Comparison of ENCODE assay signal across 11 cellular contexts in genomic region chr17:82243648-82244412, GRCh38. TPM values are rescaled to one million over a fixed set of nuclear protein-coding genes. Genes with fewer than 3 reads are reported as not detected.
A peak's percentile ranks its signal among the peaks of the same experiment; 100 is the strongest.
DNase-seq lines count a peak whose midpoint lies in the region; ATAC-seq and TF ChIP-seq lines count a peak whose summit lies in the region.
"Had no signal": no experiment of that assay in that cellular context is flagged by ENCODE, and none has a peak within 500 bp of the region (broad histone marks: within the 10 kb centered on the region; RNA-seq: fewer than 3 reads in every experiment).

No MANE protein-coding gene starts in this region.

- ATAC-seq in activated T-cell treated with anti-CD3 and anti-CD28 coated beads, Interleukin-2, amount 50 U/mL, for 72 hours (replicated peaks in 1 of 2): no peak
- ATAC-seq in activated T-helper 17 cell treated with anti-CD3 and anti-CD28 coated beads, Interleukin-2, amount 50 U/mL, for 72 hours (replicated peaks): no peak
- ATAC-seq: activated T-cell treated with anti-CD3 and anti-CD28 coated beads, Interleukin-2, amount 50 U/mL, for 4 hours had no signal

- H3K9me3 Mint-ChIP-seq in activated T-cell treated with anti-CD3 and anti-CD28 coated beads, Interleukin-2, amount 50 U/mL, for 72 hours: no peaks in the 10 kb centered on the region
- no peaks in the 10 kb centered on the region for H3K9me3 Mint-ChIP-seq in activated T-helper 17 cell treated with anti-CD3 and anti-CD28 coated beads, Interleukin-2, amount 50 U/mL, for 72 hours
- H3K9me3 Mint-ChIP-seq in glutamatergic neuron (ENCODE audit: unreplicated experiment): peaks cover 15% of the 10 kb centered on the region
- H3K9me3 Mint-ChIP-seq: activated T-cell treated with anti-CD3 and anti-CD28 coated beads, Interleukin-2, amount 50 U/mL, for 4 hours had no signal

- peaks cover 9 to 23% of the 10 kb centered on the region in 2 donors for H3K36me3 Mint-ChIP-seq in activated T-cell treated with anti-CD3 and anti-CD28 coated beads, Interleukin-2, amount 50 U/mL, for 72 hours (ENCODE audit: insufficient read depth in 2 of 2)
- H3K36me3 Mint-ChIP-seq in activated T-helper 17 cell treated with anti-CD3 and anti-CD28 coated beads, Interleukin-2, amount 50 U/mL, for 72 hours (ENCODE audit: low read depth): peaks cover 98% of the 10 kb centered on the region
- H3K36me3 Mint-ChIP-seq in glutamatergic neuron (ENCODE audit: unreplicated experiment): peaks cover 11% of the 10 kb centered on the region

- H3K4me1 Mint-ChIP-seq in activated T-cell treated with anti-CD3 and anti-CD28 coated beads, Interleukin-2, amount 50 U/mL, for 72 hours (ENCODE audit: low read depth): peaks cover 41% of the 10 kb centered on the region
- peaks cover 34% of the 10 kb centered on the region for H3K4me1 Mint-ChIP-seq in activated T-helper 17 cell treated with anti-CD3 and anti-CD28 coated beads, Interleukin-2, amount 50 U/mL, for 72 hours
- H3K4me1 Mint-ChIP-seq in glutamatergic neuron (ENCODE audit: low read depth, unreplicated experiment): peaks cover 12% of the 10 kb centered on the region

- H3K27me3 Mint-ChIP-seq in activated T-cell treated with anti-CD3 and anti-CD28 coated beads, Interleukin-2, amount 50 U/mL, for 72 hours (ENCODE audit: low read depth): no peaks in the 10 kb centered on the region
- no peaks in the 10 kb centered on the region for H3K27me3 Mint-ChIP-seq in activated T-helper 17 cell treated with anti-CD3 and anti-CD28 coated beads, Interleukin-2, amount 50 U/mL, for 72 hours
- peaks cover 14% of the 10 kb centered on the region for H3K27me3 Mint-ChIP-seq in glutamatergic neuron (ENCODE audit: unreplicated experiment)

- DNase-seq in activated T-cell treated with anti-CD3 and anti-CD28 coated beads, Interleukin-2, amount 50 U/mL, for 72 hours: no peak
- no peak for DNase-seq in activated T-cell treated with anti-CD3 and anti-CD28 coated beads, Interleukin-2, amount 50 U/mL, for 1 hour
- DNase-seq in glutamatergic neuron (no peak), germinal center (ENCODE audit: low spot score) (no peak), DMS153 (lab: John Stamatoyannopoulos, UW) (no peak), NCI-H1092 treated with DMSO at 0.1 percent for 48 hours (lab: John Stamatoyannopoulos, UW) (no peak)
- DNase-seq: activated T-cell treated with anti-CD3 and anti-CD28 coated beads, Interleukin-2, amount 50 U/mL, for 4 hours; effector CD8-positive, alpha-beta T cell; stimulated activated CD4-positive, alpha-beta T cell treated with anti-CD3 and anti-CD28 coated beads, Interleukin-4, amount 100 ng/mL, for 24 hours had no signal

- TF ChIP-seq CTCF in glutamatergic neuron (IDR thresholded peaks at IDR 0.05; ENCODE audit: partially characterized antibody, unreplicated experiment): no peak

- peak overlapping the region; percentile 80 for H3K27ac ChIP-seq in temporal lobe (ENCODE audit: low read depth, low read length)

- no peak overlapping the region for H3K4me3 Mint-ChIP-seq in activated T-cell treated with anti-CD3 and anti-CD28 coated beads, Interleukin-2, amount 50 U/mL, for 72 hours
- H3K4me3 Mint-ChIP-seq in activated T-helper 17 cell treated with anti-CD3 and anti-CD28 coated beads, Interleukin-2, amount 50 U/mL, for 72 hours: peak overlapping the region; percentile 43
- H3K4me3 Mint-ChIP-seq in glutamatergic neuron (ENCODE audit: unreplicated experiment): peak overlapping the region; percentile 40
- H3K4me3 Mint-ChIP-seq: activated T-cell treated with anti-CD3 and anti-CD28 coated beads, Interleukin-2, amount 50 U/mL, for 4 hours had no signal

- H3K27ac Mint-ChIP-seq in activated T-cell treated with anti-CD3 and anti-CD28 coated beads, Interleukin-2, amount 50 U/mL, for 72 hours: peak overlapping the region; percentile 49
- H3K27ac Mint-ChIP-seq in activated T-helper 17 cell treated with anti-CD3 and anti-CD28 coated beads, Interleukin-2, amount 50 U/mL, for 72 hours: peak overlapping the region; percentile 96
- H3K27ac Mint-ChIP-seq in glutamatergic neuron (ENCODE audit: unreplicated experiment): peak overlapping the region; percentile 73

RNA-seq across cellular contexts. Expression of gene SLC16A3, which starts 15.0 kb away (rescaled TPM):
- total RNA-seq in activated T-cell treated with anti-CD3 and anti-CD28 coated beads, Interleukin-2, amount 50 U/mL, for 72 hours: 10 to 100 TPM; 42.8 to 74.5 TPM
- 100 to 1,000 TPM; 167 to 309 TPM for total RNA-seq in activated T-helper 17 cell treated with anti-CD3 and anti-CD28 coated beads, Interleukin-2, amount 50 U/mL, for 72 hours
- total RNA-seq in glutamatergic neuron (ENCODE audit: unreplicated experiment) (15.6 TPM), temporal lobe (2.5 TPM)

RNA-seq across cellular contexts. Expression of gene CSNK1D, which starts 29.7 kb away (rescaled TPM):
- 100 to 1,000 TPM; 166 to 170 TPM for total RNA-seq in activated T-cell treated with anti-CD3 and anti-CD28 coated beads, Interleukin-2, amount 50 U/mL, for 72 hours
- total RNA-seq in activated T-helper 17 cell treated with anti-CD3 and anti-CD28 coated beads, Interleukin-2, amount 50 U/mL, for 72 hours: 100 to 1,000 TPM; 140 to 142 TPM
- total RNA-seq in glutamatergic neuron (ENCODE audit: unreplicated experiment) (211 TPM), temporal lobe (32.2 TPM)

RNA-seq across cellular contexts. Expression of gene CCDC57, which starts 31.2 kb away (rescaled TPM):
- 10 to 100 TPM; 76.9 to 78.8 TPM for total RNA-seq in activated T-cell treated with anti-CD3 and anti-CD28 coated beads, Interleukin-2, amount 50 U/mL, for 72 hours
- 10 to 100 TPM; 36.9 to 37.7 TPM for total RNA-seq in activated T-helper 17 cell treated with anti-CD3 and anti-CD28 coated beads, Interleukin-2, amount 50 U/mL, for 72 hours
- total RNA-seq in glutamatergic neuron (ENCODE audit: unreplicated experiment) (40.7 TPM), temporal lobe (16.2 TPM)

Comparison
In these comparisons a context has a peak if more than half of its experiments do, and no peak if none do; other contexts are left out.
1. H3K4me3 Mint-ChIP-seq: peak in activated T-helper 17 cell treated with anti-CD3 and anti-CD28 coated beads, Interleukin-2, amount 50 U/mL, for 72 hours (single experiment) and glutamatergic neuron (single experiment); none in activated T-cell treated with anti-CD3 and anti-CD28 coated beads, Interleukin-2, amount 50 U/mL, for 72 hours (0 of 2).
2. Peak in every context shown above with its lines, with median percentiles within 50 percentile points of each other: H3K27ac Mint-ChIP-seq.